ENCODE assay signal across 12 cellular contexts in genomic region chr3:38707730-38708129, GRCh38. TPM values are rescaled to one million over a fixed set of nuclear protein-coding genes. Genes with fewer than 3 reads are reported as not detected.
DNase-seq lines count a peak whose midpoint lies in the region; ATAC-seq and TF ChIP-seq lines count a peak whose summit lies in the region.
"Had no signal": no experiment of that assay in that cellular context is flagged by ENCODE, and none has a peak within 500 bp of the region (broad histone marks: within the 10 kb centered on the region; RNA-seq: fewer than 3 reads in every experiment).

No MANE protein-coding gene starts in this region.

- TF ChIP-seq CTCF in BE2C (IDR thresholded peaks at IDR 0.05; ENCODE audit: low read depth, low read length) (peak; percentile 45), GM12874 (IDR thresholded peaks at IDR 0.05; ENCODE audit: insufficient read depth, low read depth, low read length) (peak; percentile 41; the same call in 1 of the 2 replicates), SK-N-SH (IDR thresholded peaks at IDR 0.05) (peak; percentile 40), foreskin keratinocyte (conservative IDR thresholded peaks at IDR 0.05) (peak; percentile 42), dorsolateral prefrontal cortex (IDR thresholded peaks at IDR 0.05 in 54 of 56, conservative IDR thresholded peaks at IDR 0.05 in 2 of 56; ENCODE audit: low read depth in 1 of 56, partially characterized antibody in 56 of 56) (no peak)

- no peaks in the 10 kb centered on the region for H3K36me3 Mint-ChIP-seq in activated T-helper 1 cell treated with anti-CD3 and anti-CD28 coated beads, Interleukin-12 subunit alpha, Interleukin-12 subunit beta, Interleukin-2, Interleukin-4 antibody, amounts not matched to agents 30 ng/mL and 10 ng/mL and 1 ng/mL, durations not matched to agents 14 hours and 24 hours and 36 hours (ENCODE audit: low read depth)

- WGBS in SK-N-SH (ENCODE audit: low lambda C conversion rate): 0% methylated on average over 1 of the region's 1 CpG

- H3K4me3 ChIP-seq in BE2C (ENCODE audit: low read depth, low read length): no peak overlapping the region
- no peak overlapping the region for H3K4me3 ChIP-seq in SK-N-SH (ENCODE audit: low read depth in 2 of 2, low read length in 1 of 2)
- no peak overlapping the region for H3K4me3 ChIP-seq in dorsolateral prefrontal cortex
- H3K4me3 ChIP-seq: lower lobe of right lung, upper lobe of left lung had no signal

- H3K27ac ChIP-seq in SK-N-SH (ENCODE audit: low read depth in 2 of 2, low read length in 1 of 2): no peak overlapping the region
- no peak overlapping the region for H3K27ac ChIP-seq in foreskin keratinocyte
- no peak overlapping the region for H3K27ac ChIP-seq in dorsolateral prefrontal cortex
- H3K27ac ChIP-seq: lower lobe of right lung, upper lobe of left lung had no signal

- no peak overlapping the region for H3K4me3 Mint-ChIP-seq in activated T-helper 1 cell treated with anti-CD3 and anti-CD28 coated beads, Interleukin-12 subunit alpha, Interleukin-12 subunit beta, Interleukin-2, Interleukin-4 antibody, amounts not matched to agents 30 ng/mL and 10 ng/mL and 1 ng/mL, durations not matched to agents 14 hours and 24 hours and 36 hours

- no peaks in the 10 kb centered on the region for H3F3A ChIP-seq in SK-N-SH (replicated peaks; ENCODE audit: insufficient read depth)

- CTCF ChIA-PET in SK-N-SH (lab: Yijun Ruan, JAX): interaction anchor here (1.8 kb wide), 1 partner anchor 136 kb away, joined by 6 read pairs; no protein-coding TSS in a partner anchor

- TF ChIP-seq RAD21 in SK-N-SH (IDR thresholded peaks at IDR 0.05; ENCODE audit: low read length): no peak

- POLR2A ChIA-PET in SK-N-SH (lab: Yijun Ruan, JAX): no interaction called here

- no peaks in the 10 kb centered on the region for H3K9me3 Mint-ChIP-seq in activated T-helper 1 cell treated with anti-CD3 and anti-CD28 coated beads, Interleukin-12 subunit alpha, Interleukin-12 subunit beta, Interleukin-2, Interleukin-4 antibody, amounts not matched to agents 30 ng/mL and 10 ng/mL and 1 ng/mL, durations not matched to agents 14 hours and 24 hours and 36 hours

- H3K36me3 ChIP-seq in BE2C (no peaks in the 10 kb centered on the region), SK-N-SH (replicated peaks in 1 of 2; ENCODE audit: control insufficient read depth in 1 of 2, insufficient read depth in 2 of 2, low read length in 1 of 2) (no peaks in the 10 kb centered on the region)
- H3K36me3 ChIP-seq: lower lobe of right lung, upper lobe of left lung had no signal

- H3K9me3 ChIP-seq in BE2C: no peaks in the 10 kb centered on the region
- no peaks in the 10 kb centered on the region for H3K9me3 ChIP-seq in SK-N-SH
- H3K9me3 ChIP-seq: lower lobe of right lung, upper lobe of left lung had no signal

- H3K27me3 Mint-ChIP-seq in activated T-helper 1 cell treated with anti-CD3 and anti-CD28 coated beads, Interleukin-12 subunit alpha, Interleukin-12 subunit beta, Interleukin-2, Interleukin-4 antibody, amounts not matched to agents 30 ng/mL and 10 ng/mL and 1 ng/mL, durations not matched to agents 14 hours and 24 hours and 36 hours (ENCODE audit: insufficient read depth): no peaks in the 10 kb centered on the region

- intact Hi-C loops in dorsolateral prefrontal cortex (cut with DNase I): no loop called here
- intact Hi-C loops in activated T-helper 1 cell treated with anti-CD3 and anti-CD28 coated beads, Interleukin-12 subunit alpha, Interleukin-12 subunit beta, Interleukin-2, Interleukin-4 antibody, amounts not matched to agents 30 ng/mL and 10 ng/mL and 1 ng/mL, durations not matched to agents 14 hours and 24 hours and 36 hours (cut with micrococcal nuclease): no loop called here

- TF ChIP-seq EP300 in SK-N-SH (IDR thresholded peaks at IDR 0.05; ENCODE audit: borderline replicate concordance in 1 of 2, low read depth in 1 of 2, low read length in 1 of 2): no peak

- H3K27me3 ChIP-seq in BE2C: no peaks in the 10 kb centered on the region
- no peaks in the 10 kb centered on the region; the same call in 1 of the 2 replicates for H3K27me3 ChIP-seq in SK-N-SH (ENCODE audit: insufficient read depth)
- no peaks in the 10 kb centered on the region for H3K27me3 ChIP-seq in foreskin keratinocyte
- H3K27me3 ChIP-seq in dorsolateral prefrontal cortex: peaks cover 0 to 10% (median 0%) of the 10 kb centered on the region in 45 donors
- H3K27me3 ChIP-seq: upper lobe of left lung had no signal

- H3K9me2 ChIP-seq in SK-N-SH: no peaks in the 10 kb centered on the region

- no peaks in the 10 kb centered on the region for H4K20me1 ChIP-seq in SK-N-SH (ENCODE audit: insufficient read depth)

- no peaks in the 10 kb centered on the region for H3K79me2 ChIP-seq in SK-N-SH (ENCODE audit: insufficient read depth)

- no peak overlapping the region for H2AFZ ChIP-seq in SK-N-SH (ENCODE audit: low read depth)

- no peak overlapping the region for H3K4me2 ChIP-seq in SK-N-SH

- H3K9ac ChIP-seq in SK-N-SH: no peak overlapping the region

- DNase-seq in BE2C: no peak
- DNase-seq in SK-N-SH: no peak
- DNase-seq in foreskin keratinocyte: no peak
- no peak for DNase-seq in dorsolateral prefrontal cortex
- no peak for DNase-seq in NCI-H748 (lab: John Stamatoyannopoulos, UW; ENCODE audit: unreplicated experiment)
- no peak for DNase-seq in activated T-helper 1 cell treated with anti-CD3 and anti-CD28 coated beads, Interleukin-12 subunit alpha, Interleukin-12 subunit beta, Interleukin-2, Interleukin-4 antibody, amounts not matched to agents 30 ng/mL and 10 ng/mL and 1 ng/mL, durations not matched to agents 14 hours and 24 hours and 36 hours (ENCODE audit: low spot score)
- DNase-seq: activated CD4-positive, alpha-beta T cell treated with anti-CD3 and anti-CD28 coated beads, Interleukin-2, amount 50 U/mL, for 48 hours; DMS79; lower lobe of right lung; upper lobe of left lung had no signal

- H3K4me1 ChIP-seq in BE2C (no peaks in the 10 kb centered on the region), SK-N-SH (ENCODE audit: control insufficient read depth in 1 of 2, insufficient read depth in 2 of 2, low read depth in 1 of 2, low read length in 1 of 2) (no peaks in the 10 kb centered on the region), foreskin keratinocyte (no peaks in the 10 kb centered on the region)
- H3K4me1 ChIP-seq: lower lobe of right lung, upper lobe of left lung had no signal

- no peaks in the 10 kb centered on the region for H3K4me1 Mint-ChIP-seq in activated T-helper 1 cell treated with anti-CD3 and anti-CD28 coated beads, Interleukin-12 subunit alpha, Interleukin-12 subunit beta, Interleukin-2, Interleukin-4 antibody, amounts not matched to agents 30 ng/mL and 10 ng/mL and 1 ng/mL, durations not matched to agents 14 hours and 24 hours and 36 hours (ENCODE audit: low read depth)

- H3K27ac Mint-ChIP-seq in activated T-helper 1 cell treated with anti-CD3 and anti-CD28 coated beads, Interleukin-12 subunit alpha, Interleukin-12 subunit beta, Interleukin-2, Interleukin-4 antibody, amounts not matched to agents 30 ng/mL and 10 ng/mL and 1 ng/mL, durations not matched to agents 14 hours and 24 hours and 36 hours: no peak overlapping the region

- no peak for ATAC-seq in foreskin keratinocyte
- ATAC-seq in GM18861 (IDR thresholded peaks at IDR 0.05; ENCODE audit: unreplicated experiment): no peak
- ATAC-seq: lower lobe of right lung had no signal

TF ChIP-seq in SK-N-SH, 30 proteins besides CTCF, POLR2A, EP300 and RAD21:
- TF ChIP-seq TAF1 (IDR thresholded peaks at IDR 0.05; ENCODE audit: borderline replicate concordance, low read depth, low read length) (no peak), ELF1 (IDR thresholded peaks at IDR 0.05) (no peak), NRF1 (IDR thresholded peaks at IDR 0.05; ENCODE audit: low read depth, low read length) (no peak), RFX5 (IDR thresholded peaks at IDR 0.05; ENCODE audit: low read length) (no peak), TCF12 (IDR thresholded peaks at IDR 0.05) (no peak), MEF2A (IDR thresholded peaks at IDR 0.05; ENCODE audit: borderline replicate concordance, low read depth) (no peak), NFIC (IDR thresholded peaks at IDR 0.05; ENCODE audit: borderline replicate concordance) (no peak)

RNA-seq across cellular contexts. Expression of gene SCN5A, which starts 58.2 kb away (rescaled TPM):
- 1.4 TPM for polyA plus RNA-seq in BE2C (2012; ENCODE audit: insufficient read depth, insufficient read length, low read depth)
- 0.18 and 0.21 TPM in 2 replicates for polyA plus RNA-seq in SK-N-SH (2012; rRNA removed)
- polyA plus RNA-seq in SK-N-SH (2012; cell fraction: cytosol; rRNA removed): 0.13 and 0.17 TPM in 2 replicates
- 0.42 and 0.48 TPM in 2 replicates for polyA plus RNA-seq in SK-N-SH (2012; cell fraction: nucleus; rRNA removed)
- 0.21 and 0.37 TPM in 2 replicates for total RNA-seq in foreskin keratinocyte
- polyA plus RNA-seq in foreskin keratinocyte: 0.12 and 0.24 TPM in 2 replicates
- total RNA-seq in dorsolateral prefrontal cortex: 1 to 10 TPM in 99 of 120 experiments, under 1 TPM in 21; 0.21 to 6.8 (median 1.8) TPM
- not detected in 2 replicates for total RNA-seq in activated T-helper 1 cell treated with anti-CD3 and anti-CD28 coated beads, Interleukin-12 subunit alpha, Interleukin-12 subunit beta, Interleukin-2, Interleukin-4 antibody, amounts not matched to agents 30 ng/mL and 10 ng/mL and 1 ng/mL, durations not matched to agents 14 hours and 24 hours and 36 hours

Comparison
In these comparisons a context has a peak if more than half of its experiments do, and no peak if none do; other contexts are left out.
1. CTCF ChIP-seq: peak in BE2C (single experiment), GM12874 (single experiment), SK-N-SH (single experiment) and foreskin keratinocyte (single experiment); none in dorsolateral prefrontal cortex (0 of 56).